8 cellular contexts compared by ENCODE assay signal in genomic region chrX:14528629-14529287, GRCh38. TPM values are rescaled to one million over a fixed set of nuclear protein-coding genes. Genes with fewer than 3 reads are reported as not detected.
DNase-seq lines count a peak whose midpoint lies in the region; ATAC-seq and TF ChIP-seq lines count a peak whose summit lies in the region.

No MANE protein-coding gene starts in this region.

- peak overlapping the region; percentile 64 for H3K4me3 Mint-ChIP-seq in activated T-helper 1 cell treated with anti-CD3 and anti-CD28 coated beads, Interleukin-12 subunit alpha, Interleukin-12 subunit beta, Interleukin-2, Interleukin-4 antibody, amounts not matched to agents 30 ng/mL and 10 ng/mL and 1 ng/mL, durations not matched to agents 14 hours and 24 hours and 36 hours
- H3K4me3 Mint-ChIP-seq in glutamatergic neuron (ENCODE audit: unreplicated experiment) = peak overlapping the region; percentile 94
- no peak overlapping the region for H3K4me3 Mint-ChIP-seq in natural killer cell treated with Interleukin-12 subunit alpha and Interleukin-12 subunit beta and Interleukin-15 and Interleukin-18, amount 100 ng/mL, for 72 hours

- H3K27ac Mint-ChIP-seq in activated T-helper 1 cell treated with anti-CD3 and anti-CD28 coated beads, Interleukin-12 subunit alpha, Interleukin-12 subunit beta, Interleukin-2, Interleukin-4 antibody, amounts not matched to agents 30 ng/mL and 10 ng/mL and 1 ng/mL, durations not matched to agents 14 hours and 24 hours and 36 hours = no peak overlapping the region
- H3K27ac Mint-ChIP-seq in glutamatergic neuron (ENCODE audit: unreplicated experiment) = no peak overlapping the region
- no peak overlapping the region for H3K27ac Mint-ChIP-seq in natural killer cell treated with Interleukin-12 subunit alpha and Interleukin-12 subunit beta and Interleukin-15 and Interleukin-18, amount 100 ng/mL, for 72 hours

- peak; percentile 16 for DNase-seq in DMS53 treated with DMSO at 0.1 percent for 48 hours (lab: John Stamatoyannopoulos, UW; ENCODE audit: unreplicated experiment)
- peak; percentile 71 for DNase-seq in NCI-H748 treated with DMSO at 0.1 percent for 48 hours (lab: John Stamatoyannopoulos, UW)
- DNase-seq in activated T-helper 1 cell treated with anti-CD3 and anti-CD28 coated beads, Interleukin-12 subunit alpha, Interleukin-12 subunit beta, Interleukin-2, Interleukin-4 antibody, amounts not matched to agents 30 ng/mL and 10 ng/mL and 1 ng/mL, durations not matched to agents 14 hours and 24 hours and 36 hours (ENCODE audit: low spot score) = peak; percentile 14
- peak; percentile 82 for DNase-seq in glutamatergic neuron
- peak; percentile 43 to 93 (median 70) for DNase-seq in posterior cingulate gyrus
- DNase-seq in natural killer cell treated with Interleukin-12 subunit alpha and Interleukin-12 subunit beta and Interleukin-15 and Interleukin-18, amount 100 ng/mL, for 72 hours (ENCODE audit: low spot score) = no peak

- peak; percentile 75 for TF ChIP-seq CTCF in glutamatergic neuron (IDR thresholded peaks at IDR 0.05; ENCODE audit: partially characterized antibody, unreplicated experiment)

- ATAC-seq in HG02759 (IDR thresholded peaks at IDR 0.05; ENCODE audit: unreplicated experiment) (peak; percentile 67), HG03139 (IDR thresholded peaks at IDR 0.05; ENCODE audit: unreplicated experiment) (no peak)
- no peak for ATAC-seq in natural killer cell treated with Interleukin-12 subunit alpha and Interleukin-12 subunit beta and Interleukin-15 and Interleukin-18, amount 100 ng/mL, for 72 hours

- H3K36me3 Mint-ChIP-seq in activated T-helper 1 cell treated with anti-CD3 and anti-CD28 coated beads, Interleukin-12 subunit alpha, Interleukin-12 subunit beta, Interleukin-2, Interleukin-4 antibody, amounts not matched to agents 30 ng/mL and 10 ng/mL and 1 ng/mL, durations not matched to agents 14 hours and 24 hours and 36 hours (ENCODE audit: low read depth) = no peaks in the 10 kb centered on the region
- no peaks in the 10 kb centered on the region for H3K36me3 Mint-ChIP-seq in glutamatergic neuron (ENCODE audit: unreplicated experiment)
- no peaks in the 10 kb centered on the region for H3K36me3 Mint-ChIP-seq in natural killer cell treated with Interleukin-12 subunit alpha and Interleukin-12 subunit beta and Interleukin-15 and Interleukin-18, amount 100 ng/mL, for 72 hours

- H3K9me3 Mint-ChIP-seq in activated T-helper 1 cell treated with anti-CD3 and anti-CD28 coated beads, Interleukin-12 subunit alpha, Interleukin-12 subunit beta, Interleukin-2, Interleukin-4 antibody, amounts not matched to agents 30 ng/mL and 10 ng/mL and 1 ng/mL, durations not matched to agents 14 hours and 24 hours and 36 hours = no peaks in the 10 kb centered on the region
- no peaks in the 10 kb centered on the region for H3K9me3 Mint-ChIP-seq in glutamatergic neuron (ENCODE audit: unreplicated experiment)
- peaks cover 7% of the 10 kb centered on the region for H3K9me3 Mint-ChIP-seq in natural killer cell treated with Interleukin-12 subunit alpha and Interleukin-12 subunit beta and Interleukin-15 and Interleukin-18, amount 100 ng/mL, for 72 hours

- intact Hi-C loops in activated T-helper 1 cell treated with anti-CD3 and anti-CD28 coated beads, Interleukin-12 subunit alpha, Interleukin-12 subunit beta, Interleukin-2, Interleukin-4 antibody, amounts not matched to agents 30 ng/mL and 10 ng/mL and 1 ng/mL, durations not matched to agents 14 hours and 24 hours and 36 hours (cut with micrococcal nuclease) = no loop called here
- intact Hi-C loops in posterior cingulate gyrus (cut with DNase I) = loop anchor here (2.0 to 10.0 kb wide), 2 partner anchors 434 to 616 kb away; no protein-coding TSS in a partner anchor

- H3K27me3 Mint-ChIP-seq in activated T-helper 1 cell treated with anti-CD3 and anti-CD28 coated beads, Interleukin-12 subunit alpha, Interleukin-12 subunit beta, Interleukin-2, Interleukin-4 antibody, amounts not matched to agents 30 ng/mL and 10 ng/mL and 1 ng/mL, durations not matched to agents 14 hours and 24 hours and 36 hours (ENCODE audit: insufficient read depth) = no peaks in the 10 kb centered on the region
- H3K27me3 Mint-ChIP-seq in glutamatergic neuron (ENCODE audit: unreplicated experiment) = no peaks in the 10 kb centered on the region
- H3K27me3 Mint-ChIP-seq in natural killer cell treated with Interleukin-12 subunit alpha and Interleukin-12 subunit beta and Interleukin-15 and Interleukin-18, amount 100 ng/mL, for 72 hours = peaks cover 11 to 19% of the 10 kb centered on the region in 2 donors

- no peaks in the 10 kb centered on the region for H3K4me1 Mint-ChIP-seq in activated T-helper 1 cell treated with anti-CD3 and anti-CD28 coated beads, Interleukin-12 subunit alpha, Interleukin-12 subunit beta, Interleukin-2, Interleukin-4 antibody, amounts not matched to agents 30 ng/mL and 10 ng/mL and 1 ng/mL, durations not matched to agents 14 hours and 24 hours and 36 hours (ENCODE audit: low read depth)
- no peaks in the 10 kb centered on the region for H3K4me1 Mint-ChIP-seq in glutamatergic neuron (ENCODE audit: low read depth, unreplicated experiment)
- H3K4me1 Mint-ChIP-seq in natural killer cell treated with Interleukin-12 subunit alpha and Interleukin-12 subunit beta and Interleukin-15 and Interleukin-18, amount 100 ng/mL, for 72 hours (ENCODE audit: low read depth in 2 of 2) = peaks cover 0 to 2% of the 10 kb centered on the region in 2 donors

RNA-seq across cellular contexts. Expression of gene GLRA2, which starts 0.6 kb away (rescaled TPM):
- total RNA-seq in activated T-helper 1 cell treated with anti-CD3 and anti-CD28 coated beads, Interleukin-12 subunit alpha, Interleukin-12 subunit beta, Interleukin-2, Interleukin-4 antibody, amounts not matched to agents 30 ng/mL and 10 ng/mL and 1 ng/mL, durations not matched to agents 14 hours and 24 hours and 36 hours = not detected in 2 replicates
- 1.9 TPM for total RNA-seq in glutamatergic neuron (ENCODE audit: unreplicated experiment)
- not detected for total RNA-seq in natural killer cell treated with Interleukin-12 subunit alpha and Interleukin-12 subunit beta and Interleukin-15 and Interleukin-18, amount 100 ng/mL, for 72 hours
